In genomic region chr2:111133603-111134002, GRCh38 we compare ENCODE assay signal across 1 cellular context.
TF ChIP-seq lines count a peak whose summit lies in the region.

No MANE protein-coding gene starts in this region.

TF ChIP-seq in GM23338, 12 proteins besides CTCF, POLR2A, EP300 and RAD21 (continued from another document):
- no peak for TF ChIP-seq CREB1 (CRISPR knock-in tag; IDR thresholded peaks at IDR 0.05; ENCODE audit: low read depth)
- no peak for TF ChIP-seq EZH2phosphoT487 (IDR thresholded peaks at IDR 0.05; ENCODE audit: unreplicated experiment)
